In the genomic region with DNA sequence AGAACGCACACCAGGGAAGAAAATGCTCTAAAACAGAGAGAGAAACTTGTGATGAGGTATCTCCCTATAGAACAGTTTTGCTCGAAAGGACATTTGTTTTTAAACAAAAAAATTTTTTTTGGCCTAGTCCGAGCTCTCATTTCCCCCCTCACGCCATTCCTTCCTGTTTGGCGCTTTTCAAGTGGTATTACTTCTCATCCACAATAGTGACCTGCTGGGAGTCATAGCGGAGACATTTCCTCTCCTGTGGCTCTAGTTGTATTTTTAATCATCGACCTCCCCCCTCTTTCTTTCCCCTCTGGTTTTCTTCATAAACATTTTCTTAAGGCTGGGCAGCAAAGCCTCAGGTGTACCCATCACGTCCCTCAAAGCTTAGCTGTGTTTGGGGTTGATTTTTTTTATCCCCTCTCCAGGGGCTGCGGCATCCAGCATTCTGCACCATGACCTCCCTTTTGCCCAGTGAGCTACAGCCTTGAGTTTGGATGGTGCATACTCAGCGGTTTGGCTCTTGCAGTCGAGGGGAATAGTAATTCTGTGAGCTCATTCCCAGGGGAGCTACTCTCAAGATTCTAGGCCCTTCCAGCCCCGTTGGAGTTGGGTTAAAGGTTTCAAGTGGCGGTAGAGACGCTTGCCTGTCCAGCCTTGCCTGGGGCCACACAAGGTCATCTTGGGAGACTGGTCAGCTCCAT, we compare ENCODE assay signal across 1 cellular context.
TF ChIP-seq lines count a peak whose summit lies in the region.

No MANE protein-coding gene starts in this region.

TF ChIP-seq in endothelial cell of umbilical vein, 7 proteins besides CTCF, POLR2A, EP300 and RAD21 (continued from another document):
- TF ChIP-seq, protein P1, sequence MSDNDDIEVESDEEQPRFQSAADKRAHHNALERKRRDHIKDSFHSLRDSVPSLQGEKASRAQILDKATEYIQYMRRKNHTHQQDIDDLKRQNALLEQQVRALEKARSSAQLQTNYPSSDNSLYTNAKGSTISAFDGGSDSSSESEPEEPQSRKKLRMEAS (IDR thresholded peaks at IDR 0.05; ENCODE audit: insufficient read depth, insufficient read length), result no peak
- no peak for TF ChIP-seq MYC (IDR thresholded peaks at IDR 0.05; ENCODE audit: low read depth, low read length)
- TF ChIP-seq GATA2 (IDR thresholded peaks at IDR 0.05; ENCODE audit: insufficient read depth, insufficient read length, low read depth, low read length), result peak; percentile 55
